ENCODE assay signal across 17 cellular contexts in the genomic region with DNA sequence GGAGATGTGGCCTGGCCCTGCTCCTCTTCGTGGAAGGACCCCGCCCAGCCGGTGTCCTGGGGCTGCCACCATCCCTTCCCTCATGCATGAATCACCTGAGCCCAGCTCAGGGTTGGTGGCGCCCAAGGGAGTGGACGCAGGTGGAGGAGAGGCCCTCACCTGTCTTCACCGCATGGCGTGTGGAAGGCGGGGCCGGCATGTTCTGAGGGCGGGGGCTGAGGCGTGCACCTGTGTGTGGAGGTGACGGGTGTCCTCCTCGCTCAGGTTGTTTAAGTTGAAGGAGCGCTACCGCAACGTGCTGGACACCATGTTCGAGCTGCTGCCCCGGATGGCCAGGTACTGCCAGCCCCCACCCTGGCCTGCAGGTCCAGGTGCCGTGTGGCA. TPM values are rescaled to one million over a fixed set of nuclear protein-coding genes. Genes with fewer than 3 reads are reported as not detected.
DNase-seq lines count a peak whose midpoint lies in the region; ATAC-seq and TF ChIP-seq lines count a peak whose summit lies in the region.
"Had no signal": no experiment of that assay in that cellular context is flagged by ENCODE, and none has a peak within 500 bp of the region (broad histone marks: within the 10 kb centered on the region; RNA-seq: fewer than 3 reads in every experiment).

No MANE protein-coding gene starts in this region.

- H3K79me1 ChIP-seq in trophoblast cell (ENCODE audit: low read length): no peaks in the 10 kb centered on the region

- intact Hi-C loops in left ventricle myocardium inferior (cut with micrococcal nuclease) (no loop called here), cardiac septum (cut with DNase I) (no loop called here), mucosa of descending colon (cut with DNase I, micrococcal nuclease) (no loop called here)
- intact Hi-C loops in activated CD4-positive, alpha-beta T cell treated with anti-CD3 and anti-CD28 coated beads for 36 hours (cut with DNase I, micrococcal nuclease): no loop called here

- H3K4me1 Mint-ChIP-seq in activated CD4-positive, alpha-beta T cell treated with anti-CD3 and anti-CD28 coated beads for 36 hours: no peaks in the 10 kb centered on the region
- no peaks in the 10 kb centered on the region for H3K4me1 Mint-ChIP-seq in mesothelial cell of epicardium
- H3K4me1 Mint-ChIP-seq: CD14-positive monocyte had no signal

- TF ChIP-seq CTCF in left ventricle myocardium inferior (IDR thresholded peaks at IDR 0.05; ENCODE audit: borderline replicate concordance): no peak
- TF ChIP-seq CTCF in mucosa of descending colon (IDR thresholded peaks at IDR 0.05): no peak
- no peak for TF ChIP-seq CTCF in mesothelial cell of epicardium (IDR thresholded peaks at IDR 0.05; ENCODE audit: unreplicated experiment)

- H3K4me3 Mint-ChIP-seq in activated CD4-positive, alpha-beta T cell treated with anti-CD3 and anti-CD28 coated beads for 36 hours: no peak overlapping the region
- no peak overlapping the region for H3K4me3 Mint-ChIP-seq in mesothelial cell of epicardium
- H3K4me3 Mint-ChIP-seq: CD14-positive monocyte; CD4-positive, alpha-beta memory T cell had no signal

- H3K18ac ChIP-seq in trophoblast cell (ENCODE audit: low read length): no peak overlapping the region

- CTCF ChIA-PET in activated CD4-positive, alpha-beta T cell treated with anti-CD3 and anti-CD28 coated beads for 36 hours (lab: Charles Lee): no interaction called here

- no peak overlapping the region for H4K91ac ChIP-seq in trophoblast cell (ENCODE audit: low read depth, low read length)

- H3K36me3 Mint-ChIP-seq in activated CD4-positive, alpha-beta T cell treated with anti-CD3 and anti-CD28 coated beads for 36 hours (ENCODE audit: low read depth): peaks cover 16% of the 10 kb centered on the region
- H3K36me3 Mint-ChIP-seq in mesothelial cell of epicardium: peaks cover 15% of the 10 kb centered on the region

- no peak overlapping the region for H3K27ac Mint-ChIP-seq in activated CD4-positive, alpha-beta T cell treated with anti-CD3 and anti-CD28 coated beads for 36 hours
- H3K27ac Mint-ChIP-seq in mesothelial cell of epicardium: no peak overlapping the region
- H3K27ac Mint-ChIP-seq: CD14-positive monocyte; CD4-positive, alpha-beta memory T cell had no signal

- H3K23ac ChIP-seq in trophoblast cell (ENCODE audit: low read length): no peak overlapping the region

- ATAC-seq in esophagus mucosa: peak; percentile 74
- peak; percentile 39 for ATAC-seq in mucosa of descending colon
- no peak for ATAC-seq in activated CD4-positive, alpha-beta T cell treated with anti-CD3 and anti-CD28 coated beads for 36 hours

- no peak overlapping the region for H4K8ac ChIP-seq in trophoblast cell (ENCODE audit: low read depth, low read length)

- no peak overlapping the region for H2BK5ac ChIP-seq in trophoblast cell (ENCODE audit: low read depth, low read length, poor library complexity)

- H3K27me3 Mint-ChIP-seq in activated CD4-positive, alpha-beta T cell treated with anti-CD3 and anti-CD28 coated beads for 36 hours: no peaks in the 10 kb centered on the region
- no peaks in the 10 kb centered on the region for H3K27me3 Mint-ChIP-seq in mesothelial cell of epicardium (ENCODE audit: low read depth)
- H3K27me3 Mint-ChIP-seq: CD4-positive, alpha-beta memory T cell had no signal

- no peaks in the 10 kb centered on the region for H3K9me3 Mint-ChIP-seq in activated CD4-positive, alpha-beta T cell treated with anti-CD3 and anti-CD28 coated beads for 36 hours (ENCODE audit: low read depth)
- H3K9me3 Mint-ChIP-seq in mesothelial cell of epicardium: no peaks in the 10 kb centered on the region
- H3K9me3 Mint-ChIP-seq: CD14-positive monocyte had no signal

- H2AK5ac ChIP-seq in trophoblast cell (ENCODE audit: low read length): no peak overlapping the region

- no peak overlapping the region for H2AFZ ChIP-seq in trophoblast cell (ENCODE audit: insufficient read depth, low read length, poor library complexity)
- H2AFZ ChIP-seq: GM23248 had no signal

- POLR2A ChIA-PET in activated CD4-positive, alpha-beta T cell treated with anti-CD3 and anti-CD28 coated beads for 36 hours (lab: Charles Lee): no interaction called here

- H3K14ac ChIP-seq in trophoblast cell (ENCODE audit: low read length): no peak overlapping the region

- no peak for DNase-seq in left ventricle myocardium inferior
- no peak for DNase-seq in cardiac septum (ENCODE audit: low spot score)
- DNase-seq in mucosa of descending colon: no peak
- DNase-seq in trophoblast cell: peak; percentile 33 to 38
- no peak for DNase-seq in activated CD4-positive, alpha-beta T cell treated with anti-CD3 and anti-CD28 coated beads for 36 hours
- DNase-seq in H4 (ENCODE audit: low spot score): no peak
- no peak for DNase-seq in mesothelial cell of epicardium (ENCODE audit: low spot score in 2 of 2, unreplicated experiment in 2 of 2)
- DNase-seq: 8988T; CD4-positive, alpha-beta memory T cell; DMS153; DMS79; GDM1; GM23248; HCEC 1CT had no signal

- no peak overlapping the region for H3K4ac ChIP-seq in trophoblast cell (ENCODE audit: low read depth, low read length)

- peaks cover 29% of the 10 kb centered on the region for H3K4me1 ChIP-seq in left ventricle myocardium inferior
- no peaks in the 10 kb centered on the region for H3K4me1 ChIP-seq in mucosa of descending colon (ENCODE audit: low read depth)
- peaks cover 3 to 9% of the 10 kb centered on the region in 2 experiments for H3K4me1 ChIP-seq in trophoblast cell (ENCODE audit: control insufficient read depth in 1 of 2, insufficient read depth in 2 of 2, low read length in 2 of 2)

- H2BK120ac ChIP-seq in trophoblast cell (ENCODE audit: insufficient read depth, low read length, poor library complexity): no peak overlapping the region

- no peaks in the 10 kb centered on the region for H3K27me3 ChIP-seq in left ventricle myocardium inferior (ENCODE audit: low read depth)
- no peaks in the 10 kb centered on the region for H3K27me3 ChIP-seq in trophoblast cell (ENCODE audit: insufficient read depth, low read length)

- H3K4me2 ChIP-seq in trophoblast cell (ENCODE audit: low read length): no peak overlapping the region
- H3K4me2 ChIP-seq: BLaER1 had no signal

- H3K9me3 ChIP-seq in left ventricle myocardium inferior (replicated peaks) (no peaks in the 10 kb centered on the region), mucosa of descending colon (no peaks in the 10 kb centered on the region), trophoblast cell (ENCODE audit: insufficient read depth, low read depth, low read length) (no peaks in the 10 kb centered on the region)
- H3K9me3 ChIP-seq: BLaER1 had no signal

- no peak overlapping the region for H2BK12ac ChIP-seq in trophoblast cell (ENCODE audit: low read length)

- H4K12ac ChIP-seq in trophoblast cell (ENCODE audit: low read depth, low read length): no peak overlapping the region

- H3K27ac ChIP-seq in left ventricle myocardium inferior (replicated peaks) (peak overlapping the region; percentile 52), trophoblast cell (ENCODE audit: low read depth, low read length) (no peak overlapping the region)
- H3K27ac ChIP-seq: BLaER1, GM23248 had no signal

- H3K79me2 ChIP-seq in trophoblast cell (ENCODE audit: control insufficient read depth, insufficient read depth, low read length, poor library complexity): no peaks in the 10 kb centered on the region

- no peak overlapping the region for H3K4me3 ChIP-seq in left ventricle myocardium inferior
- H3K4me3 ChIP-seq in mucosa of descending colon: no peak overlapping the region
- H3K4me3 ChIP-seq in trophoblast cell (ENCODE audit: low read depth, low read length): no peak overlapping the region
- H3K4me3 ChIP-seq: BLaER1, GM23248 had no signal

- WGBS in trophoblast cell (ENCODE audit: extremely low coverage, insufficient coverage, insufficient read length): no CpG with 5 or more reads among the region's 19 CpGs

- no peak overlapping the region for H3K9ac ChIP-seq in trophoblast cell (ENCODE audit: low read length)
- H3K9ac ChIP-seq: BLaER1, GM23248 had no signal

- H3K36me3 ChIP-seq in left ventricle myocardium inferior (peaks cover 100% of the 10 kb centered on the region), mucosa of descending colon (ENCODE audit: low read depth) (peaks cover 8% of the 10 kb centered on the region), trophoblast cell (ENCODE audit: control insufficient read depth in 1 of 2, insufficient read depth in 2 of 2, low read length in 2 of 2) (peaks cover 16 to 37% of the 10 kb centered on the region in 2 experiments)
- H3K36me3 ChIP-seq: BLaER1 had no signal

RNA-seq across cellular contexts. Expression of a gene that starts 47.0 kb away (rescaled TPM):
- total RNA-seq in left ventricle myocardium inferior (9.2 TPM), cardiac septum (11.0 TPM), esophagus mucosa (16.8 TPM), mucosa of descending colon (10 to 100 TPM; 40.8 to 65.3 (median 47.2) TPM), mesothelial cell of epicardium (16.7 to 19.1 TPM (median 17.3 TPM) in 3 replicates)
- 10.2 and 10.6 TPM in 2 replicates for polyA plus RNA-seq in trophoblast cell (2013)
- 10 to 100 TPM; 17.9 to 19.4 TPM for total RNA-seq in activated CD4-positive, alpha-beta T cell treated with anti-CD3 and anti-CD28 coated beads for 36 hours
- 7.0 and 14.2 TPM in 2 replicates for total RNA-seq in H4 (2014; rRNA removed; shearing (Covaris generic))

Comparison
In these comparisons a context has a peak if more than half of its experiments do, and no peak if none do; other contexts are left out.
1. DNase-seq: peak in trophoblast cell (2 of 2); none in left ventricle myocardium inferior (single experiment), cardiac septum (single experiment), mucosa of descending colon (0 of 3), activated CD4-positive, alpha-beta T cell treated with anti-CD3 and anti-CD28 coated beads for 36 hours (single experiment), H4 (single experiment) and mesothelial cell of epicardium (0 of 2).